ENCODE assay signal across 27 cellular contexts in the genomic region with DNA sequence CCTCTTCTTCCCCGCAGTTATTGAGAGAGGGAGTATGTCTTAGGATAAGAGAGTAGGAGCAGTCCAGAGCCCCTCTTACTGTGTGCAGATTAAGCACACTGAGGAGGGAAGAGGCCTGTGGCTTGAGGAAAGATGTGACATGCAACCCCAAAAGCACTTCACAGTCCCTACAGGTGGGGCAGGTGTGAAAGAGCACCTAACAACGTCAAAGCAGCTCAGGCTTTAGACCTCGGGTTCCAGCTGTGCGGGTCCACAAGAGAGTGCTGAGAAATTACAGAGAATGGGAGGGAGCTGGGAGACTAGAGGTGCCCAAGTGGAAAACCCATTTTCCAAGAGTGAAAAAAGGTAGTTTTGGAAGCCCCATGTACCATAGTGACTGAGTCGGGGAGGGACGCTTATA.
"Had no signal": no experiment of that assay in that cellular context is flagged by ENCODE, and none has a peak within 500 bp of the region (broad histone marks: within the 10 kb centered on the region; RNA-seq: fewer than 3 reads in every experiment).

No MANE protein-coding gene starts in this region.

- H2AFZ ChIP-seq: neural progenitor cell, parathyroid adenoma had no signal

- H3K36me3 ChIP-seq: left lung, neural progenitor cell, neutrophil, right lobe of liver, suprapubic skin, thoracic aorta, tibial artery, upper lobe of right lung had no signal

- H3K4me3 ChIP-seq: left lung, lung, neural progenitor cell, psoas muscle, right lobe of liver, smooth muscle cell, suprapubic skin, thoracic aorta, tibial artery, upper lobe of right lung had no signal

- H3K4me3 Mint-ChIP-seq: mesothelial cell of epicardium; naive B cell; natural killer cell; nephron progenitor cell; neural progenitor cell; stimulated activated naive CD8-positive, alpha-beta T cell treated with anti-CD3 and anti-CD28 coated beads, Interleukin-15, Interleukin-2, amounts not matched to agents 100 ng/mL and 50 ng/mL, for 24 hours had no signal

- DNase-seq: hippocampal formation; kidney; left colon; left lung; mesendoderm; naive B cell; natural killer cell; nephron progenitor cell; occipital lobe; psoas muscle; right lobe of liver; stimulated activated CD4-positive, alpha-beta T cell treated with anti-CD3 and anti-CD28 coated beads, Interleukin-1b, Interleukin-23, amount 100 ng/mL, for 48 hours; stimulated activated CD4-positive, alpha-beta T cell treated with anti-CD3 and anti-CD28 coated beads, Interleukin-2, amount 100 ng/mL, for 48 hours; stimulated activated CD4-positive, alpha-beta T cell treated with anti-CD3 and anti-CD28 coated beads, Interleukin-4, amount 100 ng/mL, for 4 hours; stimulated activated naive CD4-positive, alpha-beta T cell; tibial artery; trophoblast cell; upper lobe of right lung had no signal

- H3K79me2 ChIP-seq: parathyroid adenoma had no signal

- H3K4me2 ChIP-seq: neural progenitor cell, smooth muscle cell had no signal

- H3K27ac Mint-ChIP-seq: mesothelial cell of epicardium; naive B cell; natural killer cell; neural progenitor cell; stimulated activated naive CD8-positive, alpha-beta T cell treated with anti-CD3 and anti-CD28 coated beads, Interleukin-15, Interleukin-2, amounts not matched to agents 100 ng/mL and 50 ng/mL, for 24 hours had no signal

- H3K4me1 Mint-ChIP-seq: mesothelial cell of epicardium had no signal

- H3K27ac ChIP-seq: left lung, neural progenitor cell, neutrophil, parathyroid adenoma, psoas muscle, right lobe of liver, suprapubic skin, thoracic aorta, tibial artery, upper lobe of right lung had no signal

- H3K9me3 ChIP-seq: left lung, neutrophil, psoas muscle, right lobe of liver, suprapubic skin, thoracic aorta, tibial artery, upper lobe of right lung had no signal

- H3K36me3 Mint-ChIP-seq: mesothelial cell of epicardium, natural killer cell, neural progenitor cell had no signal

- ATAC-seq: left colon, natural killer cell, psoas muscle, right lobe of liver, upper lobe of right lung had no signal

- H3K27me3 Mint-ChIP-seq: naive B cell; stimulated activated naive CD8-positive, alpha-beta T cell treated with anti-CD3 and anti-CD28 coated beads, Interleukin-15, Interleukin-2, amounts not matched to agents 100 ng/mL and 50 ng/mL, for 24 hours had no signal

- H3K27me3 ChIP-seq: left lung, neural progenitor cell, neutrophil, right lobe of liver, suprapubic skin, tibial artery, upper lobe of right lung had no signal

- H3K4me1 ChIP-seq: left lung, parathyroid adenoma, psoas muscle, right lobe of liver, suprapubic skin, tibial artery, upper lobe of right lung had no signal

- H3K9me3 Mint-ChIP-seq: mesothelial cell of epicardium; natural killer cell; nephron progenitor cell; neural progenitor cell; stimulated activated naive CD8-positive, alpha-beta T cell treated with anti-CD3 and anti-CD28 coated beads, Interleukin-15, Interleukin-2, amounts not matched to agents 100 ng/mL and 50 ng/mL, for 24 hours had no signal

- H3K9ac ChIP-seq: neural progenitor cell, parathyroid adenoma had no signal
